In genomic region chr7:75966209-75966961, GRCh38 we compare ENCODE assay signal across 9 cellular contexts. TPM values are rescaled to one million over a fixed set of nuclear protein-coding genes. Genes with fewer than 3 reads are reported as not detected.
A peak's percentile ranks its signal among the peaks of the same experiment; 100 is the strongest.
DNase-seq lines count a peak whose midpoint lies in the region; ATAC-seq and TF ChIP-seq lines count a peak whose summit lies in the region.
"Had no signal": no experiment of that assay in that cellular context is flagged by ENCODE, and none has a peak within 500 bp of the region (broad histone marks: within the 10 kb centered on the region; RNA-seq: fewer than 3 reads in every experiment).

No MANE protein-coding gene starts in this region.

- no peaks in the 10 kb centered on the region for H3K4me1 Mint-ChIP-seq in activated T-cell treated with anti-CD3 and anti-CD28 coated beads, Interleukin-2, amount 50 U/mL, for 4 hours (ENCODE audit: low read depth)

- intact Hi-C loops in lower leg skin (cut with DNase I; ENCODE audit: low total_unique reads) = no loop called here

- DNase-seq in NCI-H2171 treated with DMSO at 0.1 percent for 48 hours (lab: John Stamatoyannopoulos, UW) (peak; percentile 72), NCI-H2171 (lab: John Stamatoyannopoulos, UW) (no peak), cardiac fibroblast (ENCODE audit: low read depth in 2 of 2) (peak; percentile 38 to 65), lower leg skin (ENCODE audit: low spot score in 2 of 2) (peak; percentile 62 to 88), tibial nerve (ENCODE audit: low spot score in 2 of 2) (peak in 1 of 2 donors; percentile 62), retina (no peak)
- DNase-seq in activated T-cell treated with anti-CD3 and anti-CD28 coated beads, Interleukin-2, amount 50 U/mL, for 4 hours = no peak

- no peaks in the 10 kb centered on the region for H3K27me3 Mint-ChIP-seq in activated T-cell treated with anti-CD3 and anti-CD28 coated beads, Interleukin-2, amount 50 U/mL, for 4 hours (ENCODE audit: low read depth)

- no peaks in the 10 kb centered on the region for H3K27me3 ChIP-seq in tibial nerve
- H3K27me3 ChIP-seq: neutrophil had no signal

- H3K9me3 ChIP-seq in tibial nerve = no peaks in the 10 kb centered on the region
- H3K9me3 ChIP-seq: neutrophil had no signal

- 39 to 62% methylated on average over 25 of the region's 25 CpGs for WGBS in lower leg skin, 2 donors
- WGBS in tibial nerve, 2 donors = 49 to 61% methylated on average over 24 to 25 of the region's 25 CpGs

- no peak overlapping the region for H3K4me3 ChIP-seq in cardiac fibroblast (replicated peaks in 1 of 2; ENCODE audit: low read depth in 2 of 2, low read length in 2 of 2)
- no peak overlapping the region for H3K4me3 ChIP-seq in lower leg skin (ENCODE audit: low read depth, poor library complexity, severe bottlenecking)
- peak overlapping the region in 1 of 4 donors; percentile 4 for H3K4me3 ChIP-seq in tibial nerve

- H3K36me3 ChIP-seq in tibial nerve = peaks cover 0 to 21% (median 0%) of the 10 kb centered on the region in 3 donors

- no peak overlapping the region for H3K4me3 Mint-ChIP-seq in activated T-cell treated with anti-CD3 and anti-CD28 coated beads, Interleukin-2, amount 50 U/mL, for 4 hours

- no peak for ATAC-seq in activated T-cell treated with anti-CD3 and anti-CD28 coated beads, Interleukin-2, amount 50 U/mL, for 4 hours
- ATAC-seq in HG03196 (IDR thresholded peaks at IDR 0.05; ENCODE audit: unreplicated experiment) = no peak

- H3K27ac ChIP-seq in tibial nerve = peak overlapping the region; percentile 55 to 84 (median 76)

- peak in 1 of 2 donors; percentile 87 for TF ChIP-seq EP300 in tibial nerve (IDR thresholded peaks at IDR 0.05)

- H3K4me1 ChIP-seq in tibial nerve = peaks cover 3 to 84% (median 38%) of the 10 kb centered on the region in 4 donors

- TF ChIP-seq CTCF in cardiac fibroblast (IDR thresholded peaks at IDR 0.05; ENCODE audit: low read depth, low read length) (no peak), lower leg skin (IDR thresholded peaks at IDR 0.05) (no peak), tibial nerve (IDR thresholded peaks at IDR 0.05) (no peak)

- H3K9me3 Mint-ChIP-seq in activated T-cell treated with anti-CD3 and anti-CD28 coated beads, Interleukin-2, amount 50 U/mL, for 4 hours = no peaks in the 10 kb centered on the region

- peaks cover 14% of the 10 kb centered on the region for H3K36me3 Mint-ChIP-seq in activated T-cell treated with anti-CD3 and anti-CD28 coated beads, Interleukin-2, amount 50 U/mL, for 4 hours (ENCODE audit: insufficient read depth)

- TF ChIP-seq POLR2A in lower leg skin (IDR thresholded peaks at IDR 0.05) = no peak
- TF ChIP-seq POLR2A in tibial nerve (IDR thresholded peaks at IDR 0.05) = no peak

RNA-seq across cellular contexts. Expression of gene TMEM120A, which starts 28.0 kb away (rescaled TPM):
- total RNA-seq in lower leg skin (10 to 100 TPM; 17.7 to 37.4 (median 27.6) TPM), tibial nerve (100 to 1,000 TPM in 1 of 4 donors, 10 to 100 TPM in 3; 38.7 to 108 (median 53.2) TPM)
- 10 to 100 TPM; 20.4 to 26.6 (median 20.6) TPM for total RNA-seq in activated T-cell treated with anti-CD3 and anti-CD28 coated beads, Interleukin-2, amount 50 U/mL, for 4 hours

RNA-seq across cellular contexts. Expression of gene POR, which starts 51.4 kb away (rescaled TPM):
- total RNA-seq in lower leg skin (100 to 1,000 TPM in 1 of 4 donors, 10 to 100 TPM in 3; 77.4 to 129 (median 97.0) TPM), tibial nerve (100 to 1,000 TPM in 2 of 4 donors, 10 to 100 TPM in 2; 66.6 to 244 (median 107) TPM)
- total RNA-seq in activated T-cell treated with anti-CD3 and anti-CD28 coated beads, Interleukin-2, amount 50 U/mL, for 4 hours = 10 to 100 TPM; 40.8 to 63.6 (median 57.7) TPM

Comparison
In these comparisons a context has a peak if more than half of its experiments do, and no peak if none do; other contexts are left out.
1. DNase-seq: peak in NCI-H2171 treated with DMSO at 0.1 percent for 48 hours (single experiment), cardiac fibroblast (2 of 2) and lower leg skin (2 of 2); none in NCI-H2171 (single experiment), activated T-cell treated with anti-CD3 and anti-CD28 coated beads, Interleukin-2, amount 50 U/mL, for 4 hours (single experiment) and retina (single experiment).